Comparison of ENCODE assay signal across 35 cellular contexts in genomic region chrX:40617566-40617965, GRCh38. TPM values are rescaled to one million over a fixed set of nuclear protein-coding genes. Genes with fewer than 3 reads are reported as not detected.
"Had no signal": no experiment of that assay in that cellular context is flagged by ENCODE, and none has a peak within 500 bp of the region (broad histone marks: within the 10 kb centered on the region; RNA-seq: fewer than 3 reads in every experiment).

No MANE protein-coding gene starts in this region.

- H3K4me3 Mint-ChIP-seq: effector memory CD8-positive, alpha-beta T cell; mesothelial cell of epicardium; naive B cell; natural killer cell treated with Interleukin-12 subunit alpha and Interleukin-12 subunit beta and Interleukin-15 and Interleukin-18, amount 100 ng/mL, for 72 hours; neural crest cell; stimulated activated effector memory CD8-positive, alpha-beta T cell treated with anti-CD3 and anti-CD28 coated beads, Interleukin-12 subunit alpha, Interleukin-12 subunit beta, amount 100 ng/mL, for 72 hours; type B pancreatic cell had no signal

- H3K9me3 Mint-ChIP-seq: effector memory CD8-positive, alpha-beta T cell; naive B cell; natural killer cell treated with Interleukin-12 subunit alpha and Interleukin-12 subunit beta and Interleukin-15 and Interleukin-18, amount 100 ng/mL, for 72 hours; stimulated activated effector memory CD8-positive, alpha-beta T cell treated with anti-CD3 and anti-CD28 coated beads, Interleukin-12 subunit alpha, Interleukin-12 subunit beta, amount 100 ng/mL, for 72 hours had no signal

- H3K36me3 Mint-ChIP-seq: mesothelial cell of epicardium; natural killer cell treated with Interleukin-12 subunit alpha and Interleukin-12 subunit beta and Interleukin-15 and Interleukin-18, amount 100 ng/mL, for 72 hours; stimulated activated effector memory CD8-positive, alpha-beta T cell treated with anti-CD3 and anti-CD28 coated beads, Interleukin-12 subunit alpha, Interleukin-12 subunit beta, amount 100 ng/mL, for 72 hours; type B pancreatic cell had no signal

- H3K27me3 Mint-ChIP-seq: effector memory CD8-positive, alpha-beta T cell; naive B cell; progenitor cell of endocrine pancreas; type B pancreatic cell had no signal

- FAIRE-seq: endometrium, kidney had no signal

- H3K4me3 ChIP-seq: esophagus squamous epithelium, gastrocnemius medialis, left lung, mucosa of descending colon, right atrium auricular region, sigmoid colon, stomach, testis, tibial artery had no signal

- H3K4me1 Mint-ChIP-seq: naive B cell; neural crest cell; stimulated activated effector memory CD8-positive, alpha-beta T cell treated with anti-CD3 and anti-CD28 coated beads, Interleukin-12 subunit alpha, Interleukin-12 subunit beta, amount 100 ng/mL, for 72 hours had no signal

- H3K27ac Mint-ChIP-seq: effector memory CD8-positive, alpha-beta T cell; mesothelial cell of epicardium; naive B cell; natural killer cell treated with Interleukin-12 subunit alpha and Interleukin-12 subunit beta and Interleukin-15 and Interleukin-18, amount 100 ng/mL, for 72 hours; progenitor cell of endocrine pancreas; stimulated activated effector memory CD8-positive, alpha-beta T cell treated with anti-CD3 and anti-CD28 coated beads, Interleukin-12 subunit alpha, Interleukin-12 subunit beta, amount 100 ng/mL, for 72 hours; type B pancreatic cell had no signal

- ATAC-seq: effector memory CD8-positive, alpha-beta T cell; gastrocnemius medialis; left lung; mucosa of descending colon; natural killer cell treated with Interleukin-12 subunit alpha and Interleukin-12 subunit beta and Interleukin-15 and Interleukin-18, amount 100 ng/mL, for 72 hours; stimulated activated effector memory CD8-positive, alpha-beta T cell treated with anti-CD3 and anti-CD28 coated beads, Interleukin-12 subunit alpha, Interleukin-12 subunit beta, amount 100 ng/mL, for 72 hours had no signal

- DNase-seq: cortex of kidney; effector memory CD8-positive, alpha-beta T cell; erythroblast; esophagus squamous epithelium; foreskin fibroblast; gastrocnemius medialis; head of caudate nucleus; kidney; left lung; mesenchymal stem cell; mucosa of descending colon; naive B cell; sigmoid colon; stimulated activated CD4-positive, alpha-beta T cell treated with anti-CD3 and anti-CD28 coated beads, Interleukin-2, amount 100 ng/mL, for 24 hours; stimulated activated CD4-positive, alpha-beta T cell treated with anti-CD3 and anti-CD28 coated beads, Interleukin-4, amount 100 ng/mL, for 24 hours; stimulated activated naive CD4-positive, alpha-beta T cell treated with Interleukin-2 at 50 U/mL for 16 hours; stomach; substantia nigra; testis; tibial artery had no signal

RNA-seq across cellular contexts. Expression of gene MPC1L, which starts 5.7 kb away (rescaled TPM):
- total RNA-seq: dermis microvascular lymphatic vessel endothelial cell; esophagus squamous epithelium; gastrocnemius medialis; glomerular endothelial cell; kidney; left lung; lower leg skin; lung microvascular endothelial cell; mesothelial cell of epicardium; mucosa of descending colon; natural killer cell treated with Interleukin-12 subunit alpha and Interleukin-12 subunit beta and Interleukin-15 and Interleukin-18, amount 100 ng/mL, for 72 hours; neural crest cell; osteoblast; progenitor cell of endocrine pancreas; right atrium auricular region; sigmoid colon; skeletal muscle tissue; stomach; urinary bladder had no signal
- polyA plus RNA-seq: sigmoid colon, stomach, urinary bladder had no signal
